ENCODE assay signal across 22 cellular contexts in the genomic region with DNA sequence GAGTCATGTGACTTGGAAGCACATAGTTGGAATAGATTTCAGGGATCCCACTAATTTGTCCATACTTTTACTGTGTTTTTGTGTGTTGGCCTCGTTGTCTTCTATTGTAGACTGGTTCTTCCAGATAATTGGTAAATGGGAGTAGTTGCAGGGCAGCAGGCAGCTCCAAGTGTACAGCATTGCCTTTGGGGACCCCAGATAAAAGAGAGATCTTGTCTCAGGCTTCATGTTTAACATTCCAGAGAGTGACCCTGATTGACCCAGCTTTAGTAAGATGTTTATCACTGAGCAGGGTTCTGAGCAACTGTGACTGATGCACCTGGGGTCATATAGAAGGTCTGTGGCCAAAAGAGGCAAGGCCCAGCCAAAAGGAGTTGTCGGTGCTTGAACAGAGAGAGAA. TPM values are rescaled to one million over a fixed set of nuclear protein-coding genes. Genes with fewer than 3 reads are reported as not detected.
DNase-seq lines count a peak whose midpoint lies in the region; ATAC-seq and TF ChIP-seq lines count a peak whose summit lies in the region.
"Had no signal": no experiment of that assay in that cellular context is flagged by ENCODE, and none has a peak within 500 bp of the region (broad histone marks: within the 10 kb centered on the region; RNA-seq: fewer than 3 reads in every experiment).

No MANE protein-coding gene starts in this region.

- intact Hi-C loops in activated CD4-positive, alpha-beta memory T cell treated with anti-CD3 and anti-CD28 coated beads for 36 hours (cut with micrococcal nuclease), result no loop called here
- intact Hi-C loops in CD8-positive, alpha-beta T cell (cut with DNase I, micrococcal nuclease), result no loop called here

- CTCF ChIA-PET in activated CD4-positive, alpha-beta memory T cell treated with anti-CD3 and anti-CD28 coated beads for 36 hours (lab: Charles Lee), result interaction anchor here (0.6 to 2.5 kb wide), 5 partner anchors 15 to 93 kb away, joined by 3 to 17 read pairs (median 5); no protein-coding TSS in a partner anchor
- CTCF ChIA-PET in activated CD4-positive, alpha-beta memory T cell treated with anti-CD3 and anti-CD28 coated beads, Interleukin-2, amount 10 ng/mL, durations not matched to agents 7 days and 5 days (lab: Charles Lee), result interaction anchor here (0.7 to 2.1 kb wide), 4 partner anchors 10 to 92 kb away, joined by 3 to 13 read pairs (median 5); no protein-coding TSS in a partner anchor
- CTCF ChIA-PET in CD8-positive, alpha-beta T cell (lab: Charles Lee), result interaction anchor here (0.8 to 2.4 kb wide), 7 partner anchors 10 to 93 kb away, joined by 3 to 19 read pairs (median 9); no protein-coding TSS in a partner anchor
- CTCF ChIA-PET in T-cell (lab: Charles Lee), result no interaction called here

- H3K9me3 ChIP-seq in CD8-positive, alpha-beta T cell (ENCODE audit: low read length), result no peaks in the 10 kb centered on the region
- H3K9me3 ChIP-seq: A549, BE2C, MG63, SJCRH30 had no signal

- TF ChIP-seq CTCF in CD8-positive, alpha-beta T cell (IDR thresholded peaks at IDR 0.05), result no peak

- peaks cover 20% of the 10 kb centered on the region for H3K4me1 Mint-ChIP-seq in activated CD4-positive, alpha-beta memory T cell treated with anti-CD3 and anti-CD28 coated beads for 36 hours (ENCODE audit: low read depth)
- peaks cover 19% of the 10 kb centered on the region for H3K4me1 Mint-ChIP-seq in activated CD4-positive, alpha-beta memory T cell treated with anti-CD3 and anti-CD28 coated beads, Interleukin-2, amount 10 ng/mL, durations not matched to agents 7 days and 5 days
- peaks cover 27% of the 10 kb centered on the region for H3K4me1 Mint-ChIP-seq in CD8-positive, alpha-beta T cell (ENCODE audit: low read depth)
- H3K4me1 Mint-ChIP-seq in T-cell, result peaks cover 10 to 26% (median 11%) of the 10 kb centered on the region in 3 donors
- H3K4me1 Mint-ChIP-seq in naive thymus-derived CD8-positive, alpha-beta T cell, result peaks cover 7 to 26% (median 14%) of the 10 kb centered on the region in 4 donors

- no peak for DNase-seq in activated CD4-positive, alpha-beta memory T cell treated with anti-CD3 and anti-CD28 coated beads for 36 hours
- DNase-seq in activated CD4-positive, alpha-beta memory T cell treated with anti-CD3 and anti-CD28 coated beads, Interleukin-2, amount 10 ng/mL, durations not matched to agents 7 days and 5 days, result no peak
- DNase-seq in CD8-positive, alpha-beta T cell, result no peak
- DNase-seq in T-cell (no peak), Ammon's horn (ENCODE audit: low spot score) (no peak), cerebellar nuclear complex (lab: John Stamatoyannopoulos, UW) (no peak)
- no peak for DNase-seq in naive thymus-derived CD8-positive, alpha-beta T cell
- DNase-seq: BE2C, COR-L47, DND-41, H7, HFFc6, Kasumi-1, MG63, NCI-H1417 treated with DMSO at 0.1 percent for 48 hours, NCI-H187, NCI-H446, NCI-H526, OCI-M1, SJCRH30 had no signal

- peaks cover 60% of the 10 kb centered on the region for H3K36me3 Mint-ChIP-seq in activated CD4-positive, alpha-beta memory T cell treated with anti-CD3 and anti-CD28 coated beads for 36 hours
- H3K36me3 Mint-ChIP-seq in activated CD4-positive, alpha-beta memory T cell treated with anti-CD3 and anti-CD28 coated beads, Interleukin-2, amount 10 ng/mL, durations not matched to agents 7 days and 5 days (ENCODE audit: low read depth), result peaks cover 65% of the 10 kb centered on the region
- peaks cover 59% of the 10 kb centered on the region for H3K36me3 Mint-ChIP-seq in CD8-positive, alpha-beta T cell
- H3K36me3 Mint-ChIP-seq in T-cell, result peaks cover 60% of the 10 kb centered on the region
- H3K36me3 Mint-ChIP-seq in naive thymus-derived CD8-positive, alpha-beta T cell, result peaks cover 26 to 62% (median 54%) of the 10 kb centered on the region in 3 donors

- POLR2A ChIA-PET in activated CD4-positive, alpha-beta memory T cell treated with anti-CD3 and anti-CD28 coated beads for 36 hours (lab: Charles Lee), result interaction anchor here (1.4 kb wide), 1 partner anchor 85 kb away, joined by 3 read pairs; no protein-coding TSS in a partner anchor
- POLR2A ChIA-PET in activated CD4-positive, alpha-beta memory T cell treated with anti-CD3 and anti-CD28 coated beads, Interleukin-2, amount 10 ng/mL, durations not matched to agents 7 days and 5 days (lab: Charles Lee), result interaction anchor here (0.7 to 2.1 kb wide), 7 partner anchors 15 to 87 kb away, joined by 3 to 10 read pairs (median 4); no protein-coding TSS in a partner anchor
- POLR2A ChIA-PET in CD8-positive, alpha-beta T cell (lab: Charles Lee), result interaction anchor here (0.8 to 1.6 kb wide), 7 partner anchors 8 to 87 kb away, joined by 3 to 5 read pairs (median 4); no protein-coding TSS in a partner anchor
- POLR2A ChIA-PET in T-cell (lab: Charles Lee), result interaction anchor here (0.6 to 1.2 kb wide), 4 partner anchors 15 to 1128 kb away, joined by 3 to 5 read pairs (median 3); no protein-coding TSS in a partner anchor
- POLR2A ChIA-PET in naive thymus-derived CD8-positive, alpha-beta T cell (lab: Charles Lee), result interaction anchor here (1.1 to 3.1 kb wide), 4 partner anchors 10 to 21 kb away, joined by 5 to 19 read pairs (median 9); no protein-coding TSS in a partner anchor

- H3K4me3 ChIP-seq in CD8-positive, alpha-beta T cell (ENCODE audit: low read depth, low read length), result no peak overlapping the region
- H3K4me3 ChIP-seq: A549, MG63, SJCRH30 had no signal

- H3K36me3 ChIP-seq in CD8-positive, alpha-beta T cell (ENCODE audit: insufficient read depth, low read length), result peaks cover 56% of the 10 kb centered on the region
- H3K36me3 ChIP-seq: BE2C, MG63, SJCRH30 had no signal

- H3K27ac ChIP-seq in CD8-positive, alpha-beta T cell (ENCODE audit: low read depth, low read length), result no peak overlapping the region
- H3K27ac ChIP-seq: A549, SJCRH30 had no signal

- H3K27me3 Mint-ChIP-seq in activated CD4-positive, alpha-beta memory T cell treated with anti-CD3 and anti-CD28 coated beads for 36 hours, result no peaks in the 10 kb centered on the region
- no peaks in the 10 kb centered on the region for H3K27me3 Mint-ChIP-seq in activated CD4-positive, alpha-beta memory T cell treated with anti-CD3 and anti-CD28 coated beads, Interleukin-2, amount 10 ng/mL, durations not matched to agents 7 days and 5 days
- no peaks in the 10 kb centered on the region for H3K27me3 Mint-ChIP-seq in CD8-positive, alpha-beta T cell (ENCODE audit: low read depth)
- H3K27me3 Mint-ChIP-seq in T-cell, result no peaks in the 10 kb centered on the region
- no peaks in the 10 kb centered on the region for H3K27me3 Mint-ChIP-seq in naive thymus-derived CD8-positive, alpha-beta T cell

- H3K27ac Mint-ChIP-seq in activated CD4-positive, alpha-beta memory T cell treated with anti-CD3 and anti-CD28 coated beads for 36 hours, result peak overlapping the region; percentile 28
- no peak overlapping the region for H3K27ac Mint-ChIP-seq in activated CD4-positive, alpha-beta memory T cell treated with anti-CD3 and anti-CD28 coated beads, Interleukin-2, amount 10 ng/mL, durations not matched to agents 7 days and 5 days
- peak overlapping the region; percentile 29 for H3K27ac Mint-ChIP-seq in CD8-positive, alpha-beta T cell
- H3K27ac Mint-ChIP-seq in T-cell, result peak overlapping the region; percentile 37 to 49
- peak overlapping the region in 7 of 10 donors; percentile 15 to 74 (median 34) for H3K27ac Mint-ChIP-seq in naive thymus-derived CD8-positive, alpha-beta T cell
- H3K27ac Mint-ChIP-seq: HFFc6 had no signal

- peaks cover 4% of the 10 kb centered on the region for H3K9me3 Mint-ChIP-seq in activated CD4-positive, alpha-beta memory T cell treated with anti-CD3 and anti-CD28 coated beads for 36 hours
- peaks cover 9% of the 10 kb centered on the region for H3K9me3 Mint-ChIP-seq in activated CD4-positive, alpha-beta memory T cell treated with anti-CD3 and anti-CD28 coated beads, Interleukin-2, amount 10 ng/mL, durations not matched to agents 7 days and 5 days
- H3K9me3 Mint-ChIP-seq in CD8-positive, alpha-beta T cell, result no peaks in the 10 kb centered on the region
- peaks cover 0 to 5% (median 2%) of the 10 kb centered on the region in 3 donors for H3K9me3 Mint-ChIP-seq in T-cell
- peaks cover 0 to 9% (median 0%) of the 10 kb centered on the region in 9 donors for H3K9me3 Mint-ChIP-seq in naive thymus-derived CD8-positive, alpha-beta T cell
- H3K9me3 Mint-ChIP-seq: HFFc6 had no signal

- no peaks in the 10 kb centered on the region for H3K27me3 ChIP-seq in CD8-positive, alpha-beta T cell (ENCODE audit: insufficient read depth, low read length)

- peaks cover 8% of the 10 kb centered on the region for H3K4me1 ChIP-seq in CD8-positive, alpha-beta T cell (ENCODE audit: insufficient read depth, low read length)
- H3K4me1 ChIP-seq: A549, BE2C, SJCRH30 had no signal

- no peak for ATAC-seq in CD8-positive, alpha-beta T cell
- no peak for ATAC-seq in T-cell (replicated peaks in 1 of 4)
- ATAC-seq in naive thymus-derived CD8-positive, alpha-beta T cell, result no peak
- ATAC-seq: A549 had no signal

- no peak overlapping the region for H3K4me3 Mint-ChIP-seq in activated CD4-positive, alpha-beta memory T cell treated with anti-CD3 and anti-CD28 coated beads for 36 hours
- H3K4me3 Mint-ChIP-seq in activated CD4-positive, alpha-beta memory T cell treated with anti-CD3 and anti-CD28 coated beads, Interleukin-2, amount 10 ng/mL, durations not matched to agents 7 days and 5 days, result no peak overlapping the region
- H3K4me3 Mint-ChIP-seq in CD8-positive, alpha-beta T cell, result no peak overlapping the region
- no peak overlapping the region for H3K4me3 Mint-ChIP-seq in T-cell
- H3K4me3 Mint-ChIP-seq in naive thymus-derived CD8-positive, alpha-beta T cell, result peak overlapping the region in 1 of 10 donors; percentile 12
- H3K4me3 Mint-ChIP-seq: HFFc6 had no signal

RNA-seq across cellular contexts. Expression of a gene that starts 13.7 kb away (rescaled TPM):
- total RNA-seq in activated CD4-positive, alpha-beta memory T cell treated with anti-CD3 and anti-CD28 coated beads for 36 hours, result not detected
- total RNA-seq in activated CD4-positive, alpha-beta memory T cell treated with anti-CD3 and anti-CD28 coated beads, Interleukin-2, amount 10 ng/mL, durations not matched to agents 7 days and 5 days, result not detected
- total RNA-seq in CD8-positive, alpha-beta T cell, result not detected
- not detected for total RNA-seq in T-cell
- total RNA-seq in naive thymus-derived CD8-positive, alpha-beta T cell, result not detected
- polyA plus RNA-seq in naive thymus-derived CD8-positive, alpha-beta T cell, result 1 to 10 TPM in 2 of 3 donors, under 1 TPM in 1; 0.76 to 1.8 (median 1.1) TPM
- total RNA-seq: G401, HFFc6, SJCRH30 had no signal
- polyA plus RNA-seq: A549 had no signal

RNA-seq across cellular contexts. Expression of a gene that starts 51.1 kb away (rescaled TPM):
- total RNA-seq in activated CD4-positive, alpha-beta memory T cell treated with anti-CD3 and anti-CD28 coated beads for 36 hours, result 100 to 1,000 TPM; 212 to 213 TPM
- total RNA-seq in activated CD4-positive, alpha-beta memory T cell treated with anti-CD3 and anti-CD28 coated beads, Interleukin-2, amount 10 ng/mL, durations not matched to agents 7 days and 5 days, result 100 to 1,000 TPM; 304 to 313 TPM
- 100 to 1,000 TPM; 132 to 140 TPM for total RNA-seq in CD8-positive, alpha-beta T cell
- total RNA-seq in T-cell, result 100 to 1,000 TPM; 355 to 394 (median 374) TPM
- total RNA-seq in naive thymus-derived CD8-positive, alpha-beta T cell, result 100 to 1,000 TPM; 299 to 311 TPM
- polyA plus RNA-seq in naive thymus-derived CD8-positive, alpha-beta T cell, result 100 to 1,000 TPM; 119 to 227 (median 198) TPM
- total RNA-seq: G401, HFFc6, SJCRH30 had no signal
- polyA plus RNA-seq: A549 had no signal

Comparison
In these comparisons a context has a peak if more than half of its experiments do, and no peak if none do; other contexts are left out.
1. CTCF ChIA-PET loops: an anchor here in activated CD4-positive, alpha-beta memory T cell treated with anti-CD3 and anti-CD28 coated beads for 36 hours (0.6 to 2.5 kb wide), activated CD4-positive, alpha-beta memory T cell treated with anti-CD3 and anti-CD28 coated beads, Interleukin-2, amount 10 ng/mL, durations not matched to agents 7 days and 5 days (0.7 to 2.1 kb wide) and CD8-positive, alpha-beta T cell (0.8 to 2.4 kb wide); none called in T-cell.